Comparison of ENCODE assay signal across 1 cellular context in genomic region chr3:33115024-33115768, GRCh38.
TF ChIP-seq lines count a peak whose summit lies in the region.

No MANE protein-coding gene starts in this region.

TF ChIP-seq in A549, 52 proteins besides CTCF, POLR2A, EP300 and RAD21 (continued from another document):
- TF ChIP-seq HMGXB4 (CRISPR knock-in tag; IDR thresholded peaks at IDR 0.05; ENCODE audit: borderline replicate concordance), result no peak
TF ChIP-seq in A549: peak in this region for 2.
